2 cellular contexts compared by ENCODE assay signal in genomic region chr1:201184307-201184706, GRCh38.
TF ChIP-seq lines count a peak whose summit lies in the region.

No MANE protein-coding gene starts in this region.

TF ChIP-seq in HCT116, 20 proteins besides CTCF, POLR2A, EP300 and RAD21 (continued from another document):
- TF ChIP-seq REST (IDR thresholded peaks at IDR 0.05; ENCODE audit: low read depth) (no peak), SIN3A (IDR thresholded peaks at IDR 0.05; ENCODE audit: low read depth) (no peak), SP1 (IDR thresholded peaks at IDR 0.05; ENCODE audit: low read depth) (no peak), ATF3 (IDR thresholded peaks at IDR 0.05) (no peak)
TF ChIP-seq in HCT116: peak in this region for 0.

TF ChIP-seq in SK-N-SH, 30 proteins besides CTCF, POLR2A, EP300 and RAD21 (continued from another document):
- TF ChIP-seq, protein P1, sequence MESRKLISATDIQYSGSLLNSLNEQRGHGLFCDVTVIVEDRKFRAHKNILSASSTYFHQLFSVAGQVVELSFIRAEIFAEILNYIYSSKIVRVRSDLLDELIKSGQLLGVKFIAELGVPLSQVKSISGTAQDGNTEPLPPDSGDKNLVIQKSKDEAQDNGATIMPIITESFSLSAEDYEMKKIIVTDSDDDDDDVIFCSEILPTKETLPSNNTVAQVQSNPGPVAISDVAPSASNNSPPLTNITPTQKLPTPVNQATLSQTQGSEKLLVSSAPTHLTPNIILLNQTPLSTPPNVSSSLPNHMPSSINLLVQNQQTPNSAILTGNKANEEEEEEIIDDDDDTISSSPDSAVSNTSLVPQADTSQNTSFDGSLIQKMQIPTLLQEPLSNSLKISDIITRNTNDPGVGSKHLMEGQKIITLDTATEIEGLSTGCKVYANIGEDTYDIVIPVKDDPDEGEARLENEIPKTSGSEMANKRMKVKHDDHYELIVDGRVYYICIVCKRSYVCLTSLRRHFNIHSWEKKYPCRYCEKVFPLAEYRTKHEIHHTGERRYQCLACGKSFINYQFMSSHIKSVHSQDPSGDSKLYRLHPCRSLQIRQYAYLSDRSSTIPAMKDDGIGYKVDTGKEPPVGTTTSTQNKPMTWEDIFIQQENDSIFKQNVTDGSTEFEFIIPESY (IDR thresholded peaks at IDR 0.05; ENCODE audit: borderline replicate concordance, low read depth), result no peak
- no peak for TF ChIP-seq REST (IDR thresholded peaks at IDR 0.05; ENCODE audit: low read depth, low read length)
- no peak for TF ChIP-seq JUND (IDR thresholded peaks at IDR 0.05)
- TF ChIP-seq POLR2AphosphoS5 (IDR thresholded peaks at IDR 0.05; ENCODE audit: low read depth, low read length), result no peak
- no peak for TF ChIP-seq FOXJ3 (CRISPR knock-in tag; IDR thresholded peaks at IDR 0.05)
- TF ChIP-seq MXI1 (IDR thresholded peaks at IDR 0.05; ENCODE audit: low read depth, low read length), result no peak
- TF ChIP-seq FOXM1 (IDR thresholded peaks at IDR 0.05; ENCODE audit: low read depth), result no peak
- no peak for TF ChIP-seq YY1 (IDR thresholded peaks at IDR 0.05; ENCODE audit: low read depth)
- no peak for TF ChIP-seq SIN3A (IDR thresholded peaks at IDR 0.05; ENCODE audit: borderline replicate concordance, low read depth, low read length)
- TF ChIP-seq EZH2phosphoT487 (IDR thresholded peaks at IDR 0.05; ENCODE audit: borderline replicate concordance, low read depth), result no peak
- no peak for TF ChIP-seq NRF1 (IDR thresholded peaks at IDR 0.05; ENCODE audit: low read depth, low read length)
- TF ChIP-seq, protein P2, sequence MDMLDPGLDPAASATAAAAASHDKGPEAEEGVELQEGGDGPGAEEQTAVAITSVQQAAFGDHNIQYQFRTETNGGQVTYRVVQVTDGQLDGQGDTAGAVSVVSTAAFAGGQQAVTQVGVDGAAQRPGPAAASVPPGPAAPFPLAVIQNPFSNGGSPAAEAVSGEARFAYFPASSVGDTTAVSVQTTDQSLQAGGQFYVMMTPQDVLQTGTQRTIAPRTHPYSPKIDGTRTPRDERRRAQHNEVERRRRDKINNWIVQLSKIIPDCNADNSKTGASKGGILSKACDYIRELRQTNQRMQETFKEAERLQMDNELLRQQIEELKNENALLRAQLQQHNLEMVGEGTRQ (IDR thresholded peaks at IDR 0.05; ENCODE audit: borderline replicate concordance, low read depth, low read length), result no peak
- TF ChIP-seq MAX (IDR thresholded peaks at IDR 0.05; ENCODE audit: low read depth), result no peak
- TF ChIP-seq TCF12 (IDR thresholded peaks at IDR 0.05), result no peak
- no peak for TF ChIP-seq RCOR1 (IDR thresholded peaks at IDR 0.05; ENCODE audit: low read length)
- TF ChIP-seq RFX5 (IDR thresholded peaks at IDR 0.05; ENCODE audit: low read length), result no peak
- TF ChIP-seq TEAD4 (IDR thresholded peaks at IDR 0.05; ENCODE audit: borderline replicate concordance, insufficient read depth), result no peak
- no peak for TF ChIP-seq IRF3 (IDR thresholded peaks at IDR 0.05; ENCODE audit: low read depth, low read length)
TF ChIP-seq in SK-N-SH: peak in this region for 0.
